1 cellular context compared by ENCODE assay signal in genomic region chr20:728022-728944, GRCh38.
A peak's percentile ranks its signal among the peaks of the same experiment; 100 is the strongest.
TF ChIP-seq lines count a peak whose summit lies in the region.

No MANE protein-coding gene starts in this region.

TF ChIP-seq in HepG2, 621 proteins besides CTCF, POLR2A, EP300 and RAD21 (continued from another document and continues in another):
- TF ChIP-seq TRIM22 (IDR thresholded peaks at IDR 0.05): no peak
- no peak for TF ChIP-seq ZSCAN12 (CRISPR knock-in tag; IDR thresholded peaks at IDR 0.05)
- peak; percentile 64; the same call in 1 of the 2 replicates for TF ChIP-seq FOXO1 (CRISPR knock-in tag; IDR thresholded peaks at IDR 0.05)
- peak; percentile 75; the same call in 1 of the 2 replicates for TF ChIP-seq ZNF724P (CRISPR knock-in tag; IDR thresholded peaks at IDR 0.05; ENCODE audit: borderline replicate concordance)
- no peak for TF ChIP-seq DPF2 (CRISPR knock-in tag; IDR thresholded peaks at IDR 0.05; ENCODE audit: borderline replicate concordance, low read depth)
- peak; percentile 51; the same call in 1 of the 2 replicates for TF ChIP-seq ZSCAN9 (CRISPR knock-in tag; IDR thresholded peaks at IDR 0.05; ENCODE audit: borderline replicate concordance)
- TF ChIP-seq ZNF556 (CRISPR knock-in tag; IDR thresholded peaks at IDR 0.05; ENCODE audit: borderline replicate concordance): peak; percentile 84
- TF ChIP-seq, protein P1, sequence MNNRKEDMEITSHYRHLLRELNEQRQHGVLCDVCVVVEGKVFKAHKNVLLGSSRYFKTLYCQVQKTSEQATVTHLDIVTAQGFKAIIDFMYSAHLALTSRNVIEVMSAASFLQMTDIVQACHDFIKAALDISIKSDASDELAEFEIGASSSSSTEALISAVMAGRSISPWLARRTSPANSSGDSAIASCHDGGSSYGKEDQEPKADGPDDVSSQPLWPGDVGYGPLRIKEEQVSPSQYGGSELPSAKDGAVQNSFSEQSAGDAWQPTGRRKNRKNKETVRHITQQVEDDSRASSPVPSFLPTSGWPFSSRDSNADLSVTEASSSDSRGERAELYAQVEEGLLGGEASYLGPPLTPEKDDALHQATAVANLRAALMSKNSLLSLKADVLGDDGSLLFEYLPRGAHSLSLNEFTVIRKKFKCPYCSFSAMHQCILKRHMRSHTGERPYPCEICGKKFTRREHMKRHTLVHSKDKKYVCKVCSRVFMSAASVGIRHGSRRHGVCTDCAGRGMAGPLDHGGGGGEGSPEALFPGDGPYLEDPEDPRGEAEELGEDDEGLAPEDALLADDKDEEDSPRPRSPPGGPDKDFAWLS (CRISPR knock-in tag; IDR thresholded peaks at IDR 0.05; ENCODE audit: borderline replicate concordance): no peak
- no peak for TF ChIP-seq ZFP36L1 (CRISPR knock-in tag; IDR thresholded peaks at IDR 0.05)
- 0 out of 2 replicates have a peak, but pooled peaks have one; percentile 22 for TF ChIP-seq KLF15 (CRISPR knock-in tag; IDR thresholded peaks at IDR 0.05; ENCODE audit: borderline replicate concordance)
- TF ChIP-seq SALL1 (CRISPR knock-in tag; IDR thresholded peaks at IDR 0.05): peak; percentile 58; the same call in 1 of the 2 replicates
- TF ChIP-seq ZBTB20 (CRISPR knock-in tag; IDR thresholded peaks at IDR 0.05; ENCODE audit: borderline replicate concordance, low read depth): 0 out of 2 replicates have a peak, but pooled peaks have one; percentile 51
- TF ChIP-seq RFX5 (IDR thresholded peaks at IDR 0.05; ENCODE audit: low read depth, low read length): no peak
- no peak for TF ChIP-seq MAFF (IDR thresholded peaks at IDR 0.05; ENCODE audit: low read depth, low read length)
- peak; percentile 55; the same call in 1 of the 2 replicates for TF ChIP-seq ZNF710 (CRISPR knock-in tag; IDR thresholded peaks at IDR 0.05; ENCODE audit: borderline replicate concordance)
- TF ChIP-seq KLF16 (CRISPR knock-in tag; IDR thresholded peaks at IDR 0.05): peak in 1 of 2 experiments; percentile 66; a peak in 1 of 4 replicates
- TF ChIP-seq SRSF4 (IDR thresholded peaks at IDR 0.05; ENCODE audit: low read depth, low read length, poor library complexity, severe bottlenecking): no peak
- TF ChIP-seq ZNF143 (CRISPR knock-in tag; IDR thresholded peaks at IDR 0.05): no peak
- TF ChIP-seq ARNTL (CRISPR knock-in tag; IDR thresholded peaks at IDR 0.05): no peak
- no peak; the same call in 1 of the 2 replicates for TF ChIP-seq CSRNP1 (CRISPR knock-in tag; IDR thresholded peaks at IDR 0.05)
- TF ChIP-seq RCOR2 (CRISPR knock-in tag; IDR thresholded peaks at IDR 0.05): no peak
- no peak for TF ChIP-seq SP1 (IDR thresholded peaks at IDR 0.05)
- 0 out of 2 replicates have a peak, but pooled peaks have one; percentile 16 for TF ChIP-seq SP1 (CRISPR knock-in tag; IDR thresholded peaks at IDR 0.05)
- TF ChIP-seq TAF1 (CRISPR knock-in tag; IDR thresholded peaks at IDR 0.05): no peak; the same call in 1 of the 2 replicates
- TF ChIP-seq ZNF777 (CRISPR knock-in tag; IDR thresholded peaks at IDR 0.05): peak; percentile 70; the same call in 1 of the 2 replicates
- TF ChIP-seq, protein P2, sequence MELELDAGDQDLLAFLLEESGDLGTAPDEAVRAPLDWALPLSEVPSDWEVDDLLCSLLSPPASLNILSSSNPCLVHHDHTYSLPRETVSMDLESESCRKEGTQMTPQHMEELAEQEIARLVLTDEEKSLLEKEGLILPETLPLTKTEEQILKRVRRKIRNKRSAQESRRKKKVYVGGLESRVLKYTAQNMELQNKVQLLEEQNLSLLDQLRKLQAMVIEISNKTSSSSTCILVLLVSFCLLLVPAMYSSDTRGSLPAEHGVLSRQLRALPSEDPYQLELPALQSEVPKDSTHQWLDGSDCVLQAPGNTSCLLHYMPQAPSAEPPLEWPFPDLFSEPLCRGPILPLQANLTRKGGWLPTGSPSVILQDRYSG (CRISPR knock-in tag; IDR thresholded peaks at IDR 0.05): no peak
- TF ChIP-seq, protein P3, sequence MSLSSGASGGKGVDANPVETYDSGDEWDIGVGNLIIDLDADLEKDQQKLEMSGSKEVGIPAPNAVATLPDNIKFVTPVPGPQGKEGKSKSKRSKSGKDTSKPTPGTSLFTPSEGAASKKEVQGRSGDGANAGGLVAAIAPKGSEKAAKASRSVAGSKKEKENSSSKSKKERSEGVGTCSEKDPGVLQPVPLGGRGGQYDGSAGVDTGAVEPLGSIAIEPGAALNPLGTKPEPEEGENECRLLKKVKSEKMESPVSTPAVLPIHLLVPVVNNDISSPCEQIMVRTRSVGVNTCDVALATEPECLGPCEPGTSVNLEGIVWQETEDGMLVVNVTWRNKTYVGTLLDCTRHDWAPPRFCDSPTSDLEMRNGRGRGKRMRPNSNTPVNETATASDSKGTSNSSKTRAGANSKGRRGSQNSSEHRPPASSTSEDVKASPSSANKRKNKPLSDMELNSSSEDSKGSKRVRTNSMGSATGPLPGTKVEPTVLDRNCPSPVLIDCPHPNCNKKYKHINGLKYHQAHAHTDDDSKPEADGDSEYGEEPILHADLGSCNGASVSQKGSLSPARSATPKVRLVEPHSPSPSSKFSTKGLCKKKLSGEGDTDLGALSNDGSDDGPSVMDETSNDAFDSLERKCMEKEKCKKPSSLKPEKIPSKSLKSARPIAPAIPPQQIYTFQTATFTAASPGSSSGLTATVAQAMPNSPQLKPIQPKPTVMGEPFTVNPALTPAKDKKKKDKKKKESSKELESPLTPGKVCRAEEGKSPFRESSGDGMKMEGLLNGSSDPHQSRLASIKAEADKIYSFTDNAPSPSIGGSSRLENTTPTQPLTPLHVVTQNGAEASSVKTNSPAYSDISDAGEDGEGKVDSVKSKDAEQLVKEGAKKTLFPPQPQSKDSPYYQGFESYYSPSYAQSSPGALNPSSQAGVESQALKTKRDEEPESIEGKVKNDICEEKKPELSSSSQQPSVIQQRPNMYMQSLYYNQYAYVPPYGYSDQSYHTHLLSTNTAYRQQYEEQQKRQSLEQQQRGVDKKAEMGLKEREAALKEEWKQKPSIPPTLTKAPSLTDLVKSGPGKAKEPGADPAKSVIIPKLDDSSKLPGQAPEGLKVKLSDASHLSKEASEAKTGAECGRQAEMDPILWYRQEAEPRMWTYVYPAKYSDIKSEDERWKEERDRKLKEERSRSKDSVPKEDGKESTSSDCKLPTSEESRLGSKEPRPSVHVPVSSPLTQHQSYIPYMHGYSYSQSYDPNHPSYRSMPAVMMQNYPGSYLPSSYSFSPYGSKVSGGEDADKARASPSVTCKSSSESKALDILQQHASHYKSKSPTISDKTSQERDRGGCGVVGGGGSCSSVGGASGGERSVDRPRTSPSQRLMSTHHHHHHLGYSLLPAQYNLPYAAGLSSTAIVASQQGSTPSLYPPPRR (CRISPR knock-in tag; IDR thresholded peaks at IDR 0.05; ENCODE audit: borderline replicate concordance): 0 out of 2 replicates have a peak, but pooled peaks have one; percentile 49
- TF ChIP-seq HIVEP1 (CRISPR knock-in tag; IDR thresholded peaks at IDR 0.05): peak; percentile 29; the same call in 1 of the 2 replicates
- no peak for TF ChIP-seq MED1 (CRISPR knock-in tag; IDR thresholded peaks at IDR 0.05)
- TF ChIP-seq FIP1L1 (IDR thresholded peaks at IDR 0.05; ENCODE audit: borderline replicate concordance, insufficient read depth, low read depth, low read length): no peak
- no peak for TF ChIP-seq EHMT2 (IDR thresholded peaks at IDR 0.05; ENCODE audit: borderline replicate concordance, low read depth, low read length)
- TF ChIP-seq ZNF326 (CRISPR knock-in tag; IDR thresholded peaks at IDR 0.05; ENCODE audit: borderline replicate concordance): no peak
- TF ChIP-seq GMEB1 (CRISPR knock-in tag; IDR thresholded peaks at IDR 0.05; ENCODE audit: borderline replicate concordance): no peak
- TF ChIP-seq ZNF7 (CRISPR knock-in tag; IDR thresholded peaks at IDR 0.05): no peak
- no peak for TF ChIP-seq ZNF510 (CRISPR knock-in tag; IDR thresholded peaks at IDR 0.05; ENCODE audit: low read depth)
- TF ChIP-seq, protein P4, sequence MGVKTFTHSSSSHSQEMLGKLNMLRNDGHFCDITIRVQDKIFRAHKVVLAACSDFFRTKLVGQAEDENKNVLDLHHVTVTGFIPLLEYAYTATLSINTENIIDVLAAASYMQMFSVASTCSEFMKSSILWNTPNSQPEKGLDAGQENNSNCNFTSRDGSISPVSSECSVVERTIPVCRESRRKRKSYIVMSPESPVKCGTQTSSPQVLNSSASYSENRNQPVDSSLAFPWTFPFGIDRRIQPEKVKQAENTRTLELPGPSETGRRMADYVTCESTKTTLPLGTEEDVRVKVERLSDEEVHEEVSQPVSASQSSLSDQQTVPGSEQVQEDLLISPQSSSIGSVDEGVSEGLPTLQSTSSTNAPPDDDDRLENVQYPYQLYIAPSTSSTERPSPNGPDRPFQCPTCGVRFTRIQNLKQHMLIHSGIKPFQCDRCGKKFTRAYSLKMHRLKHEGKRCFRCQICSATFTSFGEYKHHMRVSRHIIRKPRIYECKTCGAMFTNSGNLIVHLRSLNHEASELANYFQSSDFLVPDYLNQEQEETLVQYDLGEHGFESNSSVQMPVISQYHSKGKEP (CRISPR knock-in tag; IDR thresholded peaks at IDR 0.05): no peak
- TF ChIP-seq KLF12 (CRISPR knock-in tag; IDR thresholded peaks at IDR 0.05; ENCODE audit: borderline replicate concordance): no peak
- TF ChIP-seq PATZ1 (CRISPR knock-in tag; IDR thresholded peaks at IDR 0.05): peak; percentile 90
- peak; percentile 83; the same call in 1 of the 2 replicates for TF ChIP-seq ZNF776 (CRISPR knock-in tag; IDR thresholded peaks at IDR 0.05)
- TF ChIP-seq ZNF503 (CRISPR knock-in tag; IDR thresholded peaks at IDR 0.05): no peak
- TF ChIP-seq PAWR (CRISPR knock-in tag; IDR thresholded peaks at IDR 0.05; ENCODE audit: borderline replicate concordance): no peak
